Comparison of ENCODE assay signal across 8 cellular contexts in the genomic region with DNA sequence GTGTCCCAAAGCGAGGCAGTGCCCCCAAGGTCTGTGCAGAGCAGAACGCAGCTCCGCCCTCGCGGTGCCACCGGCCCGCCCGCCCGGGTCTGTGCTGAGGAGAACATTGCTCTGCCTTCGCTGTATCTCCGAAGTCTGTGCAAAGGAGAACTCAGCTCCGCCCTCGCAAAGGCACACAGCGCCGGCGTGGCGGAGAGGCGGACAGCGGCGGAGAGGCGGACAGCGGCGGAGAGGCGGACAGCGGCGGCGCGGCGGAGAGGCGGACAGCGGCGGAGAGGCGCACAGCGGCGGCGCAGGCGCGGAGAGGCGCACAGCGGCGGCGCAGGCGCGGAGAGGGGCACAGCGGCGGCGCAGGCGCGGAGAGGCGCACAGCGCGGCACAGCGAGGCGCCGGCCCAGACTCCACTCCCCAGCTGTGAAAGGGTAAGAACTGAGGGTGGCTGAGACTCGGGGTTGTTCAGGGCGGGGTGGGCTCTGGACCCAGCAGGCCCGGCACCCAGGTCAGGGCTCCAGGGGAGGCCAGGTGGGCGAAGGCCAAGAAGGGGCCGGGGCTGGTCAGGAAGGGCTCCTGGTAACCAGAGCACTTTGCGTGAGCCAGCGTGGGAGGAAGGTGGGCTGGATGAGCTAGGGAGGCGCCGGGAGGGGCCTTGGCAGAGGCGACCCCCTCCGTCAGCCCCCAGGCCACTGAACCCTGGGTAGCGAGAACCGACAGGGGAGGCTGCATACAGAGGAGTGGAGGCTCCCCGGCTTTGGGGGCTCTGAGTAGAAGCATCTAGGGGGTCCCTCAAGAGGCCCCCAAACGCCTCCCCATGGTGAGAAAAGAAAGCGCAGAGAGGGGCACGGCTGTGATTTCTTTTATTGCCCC. TPM values are rescaled to one million over a fixed set of nuclear protein-coding genes. Genes with fewer than 3 reads are reported as not detected.
DNase-seq lines count a peak whose midpoint lies in the region; ATAC-seq and TF ChIP-seq lines count a peak whose summit lies in the region.
"Not testable (repeated sequence)": the region's sequence is repeated elsewhere in the genome, so short reads cannot be mapped to it uniquely, and the experiment has no call there.

No MANE protein-coding gene starts in this region.

- H3K4me3 Mint-ChIP-seq in Caco-2 (ENCODE audit: unreplicated experiment): peak overlapping the region; percentile 83
- peak overlapping the region; percentile 93 for H3K4me3 Mint-ChIP-seq in natural killer cell

- H3K36me3 Mint-ChIP-seq in Caco-2 (ENCODE audit: insufficient read depth, unreplicated experiment): peaks cover 17% of the 10 kb centered on the region
- H3K36me3 Mint-ChIP-seq in natural killer cell: not testable (repeated sequence)

- not testable (repeated sequence) for H3K4me1 Mint-ChIP-seq in Caco-2 (ENCODE audit: low read depth, unreplicated experiment)
- H3K4me1 Mint-ChIP-seq in natural killer cell: peaks cover 22 to 37% of the 10 kb centered on the region in 2 donors

- not testable (repeated sequence) for H3K27me3 ChIP-seq in Caco-2 (replicated peaks; ENCODE audit: control insufficient read depth, insufficient read depth, low read length)

- H3K4me1 ChIP-seq in Caco-2: not testable (repeated sequence)

- H3K9ac ChIP-seq in SK-N-MC (ENCODE audit: insufficient read length): peak overlapping the region; percentile 72

- ATAC-seq in GM21786 (IDR thresholded peaks at IDR 0.05; ENCODE audit: unreplicated experiment) (peak; percentile 92), natural killer cell (peak; percentile 98 to 99 (median 98))

- H3K27ac Mint-ChIP-seq in Caco-2 (ENCODE audit: unreplicated experiment) (peak overlapping the region; percentile 63), natural killer cell (peak overlapping the region; percentile 76 to 89)

- POLR2A ChIA-PET in Caco-2 (lab: Charles Lee): interaction anchor here (0.5 to 0.6 kb wide), 2 partner anchors 153 to 568 kb away, joined by 3 read pairs; no protein-coding TSS in a partner anchor

- CTCF ChIA-PET in Caco-2 (lab: Charles Lee): not testable (repeated sequence)

- H3K36me3 ChIP-seq in Caco-2 (ENCODE audit: control insufficient read depth, insufficient read depth, low read length); SK-N-MC (ENCODE audit: insufficient read depth, low read length): not testable (repeated sequence)

- H3K9me3 ChIP-seq in Caco-2; SK-N-MC (ENCODE audit: low read depth, low read length): not testable (repeated sequence)

- H3K27ac ChIP-seq in SK-N-MC: not testable (repeated sequence)

- H3K9me3 Mint-ChIP-seq in Caco-2 (ENCODE audit: unreplicated experiment); natural killer cell: not testable (repeated sequence)

- H3K27me3 Mint-ChIP-seq in Caco-2 (ENCODE audit: insufficient read depth, unreplicated experiment); natural killer cell (ENCODE audit: low read depth in 2 of 2): not testable (repeated sequence)

- H3K4me3 ChIP-seq in Caco-2 (ENCODE audit: low read depth, low read length) (peak overlapping the region; percentile 67), SK-N-MC (peak overlapping the region; percentile 82), fibroblast of villous mesenchyme (ENCODE audit: low read depth, low read length) (peak overlapping the region; percentile 74)

- intact Hi-C loops in Caco-2 (cut with micrococcal nuclease; ENCODE audit: unreplicated experiment); natural killer cell (cut with micrococcal nuclease): not testable (repeated sequence)

- TF ChIP-seq CTCF in Caco-2 (IDR thresholded peaks at IDR 0.05; ENCODE audit: insufficient read depth in 1 of 2, low read depth in 1 of 2, low read length in 1 of 2, severe bottlenecking in 1 of 2, unreplicated experiment in 1 of 2) (peak; percentile 42 to 43), fibroblast of villous mesenchyme (IDR thresholded peaks at IDR 0.05; ENCODE audit: insufficient read depth, low read depth, low read length) (peak; percentile 48)
- not testable (repeated sequence) for TF ChIP-seq CTCF in natural killer cell (IDR thresholded peaks at IDR 0.05)

- peak; percentile 53 to 81 for DNase-seq in Caco-2
- peak; percentile 45 for DNase-seq in M059J (ENCODE audit: low read depth)
- not testable (repeated sequence) for DNase-seq in SK-N-MC (ENCODE audit: low read depth, low spot score)
- peak; percentile 46 for DNase-seq in activated gamma-delta T cell treated with anti-CD3 and anti-CD28 coated beads, Interleukin-2, amount 50 U/mL, for 16 hours (ENCODE audit: low read depth)
- peak; percentile 66 for DNase-seq in fibroblast of villous mesenchyme (ENCODE audit: low read depth)
- peak; percentile 87 for DNase-seq in natural killer cell
- peak; percentile 81 for DNase-seq in stimulated activated CD8-positive, alpha-beta memory T cell treated with anti-CD3 and anti-CD28 coated beads, Interleukin-4, amount 100 ng/mL, for 48 hours

- TSS peak; percentile 36 for BruUV-seq in Caco-2 (replicated peaks; lab: Mats Ljungman, UMichigan)

RNA-seq across cellular contexts. Expression of gene VPREB1, which starts 53.4 kb away (rescaled TPM):
- not detected in 2 replicates for total RNA-seq in Caco-2 (2022)
- total RNA-seq in M059J (2014; rRNA removed; shearing (Covaris generic)): not detected in 2 replicates
- not detected in 2 replicates for total RNA-seq in fibroblast of villous mesenchyme
- not detected for total RNA-seq in natural killer cell
